Comparison of ENCODE assay signal across 17 cellular contexts in genomic region chr6:27239258-27239657, GRCh38. TPM values are rescaled to one million over a fixed set of nuclear protein-coding genes. Genes with fewer than 3 reads are reported as not detected.
DNase-seq lines count a peak whose midpoint lies in the region; ATAC-seq and TF ChIP-seq lines count a peak whose summit lies in the region.
"Had no signal": no experiment of that assay in that cellular context is flagged by ENCODE, and none has a peak within 500 bp of the region (broad histone marks: within the 10 kb centered on the region; RNA-seq: fewer than 3 reads in every experiment).

No MANE protein-coding gene starts in this region.

- peaks cover 13% of the 10 kb centered on the region for H3K36me3 Mint-ChIP-seq in MCF 10A (ENCODE audit: insufficient read depth, unreplicated experiment)
- peaks cover 2% of the 10 kb centered on the region for H3K36me3 Mint-ChIP-seq in T-helper 17 cell (ENCODE audit: low read depth)

- H3K36me3 ChIP-seq in breast epithelium (no peaks in the 10 kb centered on the region), hepatocyte (replicated peaks; ENCODE audit: insufficient read depth, low read depth) (no peaks in the 10 kb centered on the region), heart left ventricle (no peaks in the 10 kb centered on the region)
- H3K36me3 ChIP-seq: Peyer's patch had no signal

- H3K9me2 ChIP-seq in hepatocyte (replicated peaks; ENCODE audit: insufficient read depth) = no peaks in the 10 kb centered on the region

- peaks cover 13% of the 10 kb centered on the region for H3K4me1 Mint-ChIP-seq in MCF 10A (ENCODE audit: insufficient read depth, unreplicated experiment)
- H3K4me1 Mint-ChIP-seq in T-helper 17 cell = peaks cover 7% of the 10 kb centered on the region

- H3K27me3 Mint-ChIP-seq in MCF 10A (ENCODE audit: insufficient read depth, unreplicated experiment) = peaks cover 18% of the 10 kb centered on the region
- H3K27me3 Mint-ChIP-seq in T-helper 17 cell = peaks cover 82% of the 10 kb centered on the region

- WGBS in hepatocyte (ENCODE audit: low lambda C conversion rate, missing lambda C conversion rate) = 97% methylated on average over 6 of the region's 6 CpGs
- 77 to 88% (median 82%) methylated on average over 6 of the region's 6 CpGs for WGBS in heart left ventricle, 4 donors

- H3K27ac Mint-ChIP-seq in MCF 10A (ENCODE audit: low read depth, unreplicated experiment) (no peak overlapping the region), T-helper 17 cell (peak overlapping the region; percentile 94)

- intact Hi-C loops in MCF 10A (cut with micrococcal nuclease) = loop anchor here (5.0 to 10.0 kb wide), 3 partner anchors 58 to 366 kb away; partner anchors contain the start of gene ZNF184
- intact Hi-C loops in breast epithelium (cut with DNase I; ENCODE audit: low total_unique reads) = no loop called here
- intact Hi-C loops in heart left ventricle (cut with DNase I) = no loop called here
- intact Hi-C loops in Right ventricle myocardium superior (cut with DNase I) = no loop called here
- intact Hi-C loops in Right ventricle myocardium inferior (cut with DNase I) = no loop called here

- H3K4me2 ChIP-seq in hepatocyte = peak overlapping the region; percentile 81

- H3K9me3 ChIP-seq in breast epithelium = no peaks in the 10 kb centered on the region
- H3K9me3 ChIP-seq in T-helper 17 cell (ENCODE audit: control insufficient read depth, low read length, poor library complexity, severe bottlenecking) = peaks cover 15% of the 10 kb centered on the region
- H3K9me3 ChIP-seq in hepatocyte (ENCODE audit: low read depth) = no peaks in the 10 kb centered on the region
- H3K9me3 ChIP-seq in heart left ventricle = no peaks in the 10 kb centered on the region
- H3K9me3 ChIP-seq: Peyer's patch had no signal

- CTCF ChIA-PET in MCF 10A (lab: Yijun Ruan, JAX) = interaction anchor here (0.6 to 0.7 kb wide), 2 partner anchors 13 to 54 kb away, joined by 3 read pairs; no protein-coding TSS in a partner anchor

- POLR2A ChIA-PET in MCF 10A (lab: Yijun Ruan, JAX) = interaction anchor here (0.7 to 4.1 kb wide), 7 partner anchors 10 to 646 kb away, joined by 3 to 24 read pairs (median 7); no protein-coding TSS in a partner anchor

- H3K27ac ChIP-seq in breast epithelium (no peak overlapping the region), hepatocyte (no peak overlapping the region), heart left ventricle (no peak overlapping the region)
- H3K27ac ChIP-seq: C4-2B, Peyer's patch had no signal

- no peak for DNase-seq in MCF 10A (ENCODE audit: unreplicated experiment)
- no peak for DNase-seq in breast epithelium (ENCODE audit: low spot score in 2 of 2)
- DNase-seq in T-helper 17 cell = no peak
- no peak for DNase-seq in hepatocyte (ENCODE audit: low spot score)
- no peak for DNase-seq in heart left ventricle
- no peak for DNase-seq in AG08396 (ENCODE audit: low spot score)
- DNase-seq in Right ventricle myocardium superior = no peak
- no peak for DNase-seq in Right ventricle myocardium inferior (ENCODE audit: missing footprints)
- DNase-seq: DMS153, H7, MM.1S, NCI-H1092 treated with DMSO at 0.1 percent for 48 hours, NCI-H1694, NCI-H510A treated with DMSO at 0.1 percent for 48 hours, Peyer's patch, SHP77 had no signal

- no peaks in the 10 kb centered on the region for H3K4me1 ChIP-seq in breast epithelium
- no peaks in the 10 kb centered on the region for H3K4me1 ChIP-seq in hepatocyte (ENCODE audit: insufficient read depth)
- no peaks in the 10 kb centered on the region for H3K4me1 ChIP-seq in heart left ventricle
- H3K4me1 ChIP-seq: Peyer's patch had no signal

- H3K4me3 ChIP-seq in breast epithelium (no peak overlapping the region), hepatocyte (no peak overlapping the region), heart left ventricle (no peak overlapping the region)
- H3K4me3 ChIP-seq: Peyer's patch had no signal

- no peaks in the 10 kb centered on the region for H3K9me3 Mint-ChIP-seq in MCF 10A (ENCODE audit: unreplicated experiment)

- no peaks in the 10 kb centered on the region for H3K79me2 ChIP-seq in hepatocyte

- no peak overlapping the region for H2AFZ ChIP-seq in hepatocyte

- BruUV-seq in MCF 10A (replicated peaks; lab: Mats Ljungman, UMichigan) = no TSS peak

- H4K20me1 ChIP-seq in hepatocyte (ENCODE audit: insufficient read depth, poor library complexity, severe bottlenecking) = no peaks in the 10 kb centered on the region

- peak overlapping the region; percentile 75 for H3K4me3 Mint-ChIP-seq in MCF 10A (ENCODE audit: unreplicated experiment)
- no peak overlapping the region for H3K4me3 Mint-ChIP-seq in T-helper 17 cell

- TF ChIP-seq POLR2A in breast epithelium (IDR thresholded peaks at IDR 0.05) (no peak), heart left ventricle (IDR thresholded peaks at IDR 0.05) (no peak)

- no peak for TF ChIP-seq CTCF in MCF 10A (IDR thresholded peaks at IDR 0.05; ENCODE audit: unreplicated experiment)
- TF ChIP-seq CTCF in breast epithelium (IDR thresholded peaks at IDR 0.05) = no peak
- no peak for TF ChIP-seq CTCF in hepatocyte (IDR thresholded peaks at IDR 0.05; ENCODE audit: poor library complexity)
- no peak for TF ChIP-seq CTCF in heart left ventricle (IDR thresholded peaks at IDR 0.05)

- H3K27me3 ChIP-seq in breast epithelium (peaks cover 0 to 91% of the 10 kb centered on the region in 2 donors), hepatocyte (peaks cover 13% of the 10 kb centered on the region), heart left ventricle (peaks cover 12 to 100% (median 73%) of the 10 kb centered on the region in 9 donors)

- ATAC-seq in T-helper 17 cell = no peak
- ATAC-seq in heart left ventricle = no peak
- no peak for ATAC-seq in Right ventricle myocardium superior (ENCODE audit: poor library complexity)
- ATAC-seq in Right ventricle myocardium inferior = no peak

RNA-seq across cellular contexts. Expression of gene PRSS16, which starts 8.2 kb away (rescaled TPM):
- total RNA-seq in MCF 10A (2022) = 22.8 and 27.9 TPM in 2 replicates
- total RNA-seq in breast epithelium = 10 to 100 TPM in 2 of 3 donors, under 1 TPM in 1; 0.80 to 31.0 (median 12.8) TPM
- 1 to 10 TPM in 1 of 2 donors, under 1 TPM in 1; 0.80 to 2.0 TPM for total RNA-seq in T-helper 17 cell
- total RNA-seq in hepatocyte = 9.9 and 11.2 TPM in 2 replicates
- polyA plus RNA-seq in hepatocyte = 11.7 and 19.4 TPM in 2 replicates
- 1 to 10 TPM in 1 of 9 donors, under 1 TPM in 1, not detected in 7; 0.11 to 1.5 TPM for total RNA-seq in heart left ventricle
- not detected for polyA plus RNA-seq in heart left ventricle
- total RNA-seq in Right ventricle myocardium superior = not detected
- 0.16 TPM for total RNA-seq in Right ventricle myocardium inferior
